ENCODE assay signal across 1 cellular context in the genomic region with DNA sequence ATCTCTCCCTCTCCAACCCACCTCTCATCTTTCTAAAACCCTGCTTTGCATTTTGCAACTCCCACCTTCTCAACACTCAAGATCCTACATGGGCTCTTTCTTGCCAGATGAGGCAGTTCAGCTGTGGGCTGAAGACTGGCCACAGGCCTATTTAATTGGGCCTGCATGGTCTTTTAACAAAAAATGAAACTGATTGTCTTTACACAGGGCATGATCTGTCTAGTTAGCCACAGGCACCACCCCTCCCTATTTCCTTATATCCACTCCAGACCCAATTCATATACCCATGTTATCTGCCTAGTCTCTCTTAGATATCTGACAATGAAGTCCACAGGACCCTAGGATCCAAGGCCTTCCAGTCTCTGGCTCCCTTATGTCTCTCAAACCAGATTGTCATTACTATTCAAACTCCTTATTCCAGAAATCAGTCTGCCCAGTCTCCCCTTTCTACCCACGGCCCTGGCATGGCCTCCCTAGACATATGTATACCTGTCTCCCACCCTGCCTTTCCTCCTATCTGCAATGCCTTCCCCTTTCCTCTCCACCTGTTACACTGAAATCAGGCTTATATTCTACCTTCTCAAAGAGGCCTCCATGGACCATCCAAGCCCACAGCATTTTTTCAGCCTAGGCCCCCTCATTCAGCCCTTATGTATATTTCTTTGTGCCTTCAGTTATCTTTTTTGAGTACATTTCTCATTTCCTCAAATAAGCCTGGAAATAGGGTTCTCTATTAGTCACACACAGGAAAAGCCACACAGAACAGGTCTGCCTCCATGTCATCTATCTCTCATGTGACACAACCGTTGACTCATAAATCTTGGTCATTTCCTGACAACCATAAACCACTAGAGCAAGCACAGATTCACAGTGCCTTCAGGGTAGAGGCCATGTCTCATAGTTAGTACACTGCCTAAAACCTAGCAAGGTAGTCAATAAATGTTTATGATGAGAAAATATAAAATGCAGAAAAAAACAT.
A peak's percentile ranks its signal among the peaks of the same experiment; 100 is the strongest.
TF ChIP-seq lines count a peak whose summit lies in the region.

No MANE protein-coding gene starts in this region.

TF ChIP-seq in GM12878, 131 proteins besides CTCF, POLR2A, EP300 and RAD21 (continued from another document and continues in another):
- TF ChIP-seq STAT3 (IDR thresholded peaks at IDR 0.05; ENCODE audit: low read depth, low read length) (no peak), BHLHE40 (IDR thresholded peaks at IDR 0.05; ENCODE audit: borderline replicate concordance in 1 of 2, low read depth in 2 of 2, low read length in 1 of 2) (peak; percentile 69), SP1 (IDR thresholded peaks at IDR 0.05; ENCODE audit: low read depth, low read length) (no peak), TCF12 (IDR thresholded peaks at IDR 0.05; ENCODE audit: low read depth, low read length) (no peak), TCF3 (IDR thresholded peaks at IDR 0.05; ENCODE audit: borderline replicate concordance, insufficient read depth, low read depth, low read length) (no peak), NBN (IDR thresholded peaks at IDR 0.05) (no peak), SUZ12 (IDR thresholded peaks at IDR 0.05; ENCODE audit: unreplicated experiment) (no peak), ZSCAN29 (IDR thresholded peaks at IDR 0.05) (no peak), FOXK2 (IDR thresholded peaks at IDR 0.05) (no peak), TCF7 (IDR thresholded peaks at IDR 0.05; ENCODE audit: borderline replicate concordance) (no peak), RB1 (IDR thresholded peaks at IDR 0.05; ENCODE audit: borderline replicate concordance) (no peak), CREB1 (IDR thresholded peaks at IDR 0.05; ENCODE audit: low read depth) (peak; percentile 72; the same call in 1 of the 2 replicates), BACH1 (IDR thresholded peaks at IDR 0.05; ENCODE audit: borderline replicate concordance) (no peak), NFXL1 (IDR thresholded peaks at IDR 0.05; ENCODE audit: borderline replicate concordance) (no peak), HDAC6 (IDR thresholded peaks at IDR 0.05; ENCODE audit: unreplicated experiment) (no peak), NR2C1 (IDR thresholded peaks at IDR 0.05) (no peak), ZNF274 (IDR thresholded peaks at IDR 0.05; ENCODE audit: insufficient read depth, insufficient read length) (no peak), ZNF24 (IDR thresholded peaks at IDR 0.05) (no peak), RBBP5 (conservative IDR thresholded peaks at IDR 0.05) (no peak), ATF7 (IDR thresholded peaks at IDR 0.05; ENCODE audit: low read depth) (peak; percentile 88), CHD1 (IDR thresholded peaks at IDR 0.05; ENCODE audit: low read depth, low read length) (no peak), KDM1A (IDR thresholded peaks at IDR 0.05; ENCODE audit: borderline replicate concordance) (no peak), IRF4 (IDR thresholded peaks at IDR 0.05; ENCODE audit: low read depth, low read length) (peak; percentile 71), SMAD1 (IDR thresholded peaks at IDR 0.05; ENCODE audit: low read depth, partially characterized antibody) (no peak), NR2C2 (IDR thresholded peaks at IDR 0.05; ENCODE audit: borderline replicate concordance, control insufficient read depth, insufficient read length, low read depth) (no peak), EGR1 (IDR thresholded peaks at IDR 0.05; ENCODE audit: borderline replicate concordance in 1 of 2, low read depth in 2 of 2, low read length in 2 of 2) (peak in 1 of 2 experiments; percentile 57; a peak in 1 of 3 replicates), DPF2 (IDR thresholded peaks at IDR 0.05) (peak; percentile 78; the same call in 1 of the 2 replicates), PML (IDR thresholded peaks at IDR 0.05; ENCODE audit: low read length) (no peak), ZBED1 (IDR thresholded peaks at IDR 0.05; ENCODE audit: borderline replicate concordance) (peak; percentile 51; the same call in 1 of the 2 replicates), MTA3 (IDR thresholded peaks at IDR 0.05; ENCODE audit: borderline replicate concordance, low read length) (0 out of 2 replicates have a peak, but pooled peaks have one; percentile 70), SIN3A (IDR thresholded peaks at IDR 0.05; ENCODE audit: low read depth, low read length) (no peak), SMAD5 (IDR thresholded peaks at IDR 0.05; ENCODE audit: low read depth) (no peak), MEF2B (IDR thresholded peaks at IDR 0.05; ENCODE audit: partially characterized antibody, poor library complexity, severe bottlenecking) (peak; percentile 58)
- TF ChIP-seq, protein P1, sequence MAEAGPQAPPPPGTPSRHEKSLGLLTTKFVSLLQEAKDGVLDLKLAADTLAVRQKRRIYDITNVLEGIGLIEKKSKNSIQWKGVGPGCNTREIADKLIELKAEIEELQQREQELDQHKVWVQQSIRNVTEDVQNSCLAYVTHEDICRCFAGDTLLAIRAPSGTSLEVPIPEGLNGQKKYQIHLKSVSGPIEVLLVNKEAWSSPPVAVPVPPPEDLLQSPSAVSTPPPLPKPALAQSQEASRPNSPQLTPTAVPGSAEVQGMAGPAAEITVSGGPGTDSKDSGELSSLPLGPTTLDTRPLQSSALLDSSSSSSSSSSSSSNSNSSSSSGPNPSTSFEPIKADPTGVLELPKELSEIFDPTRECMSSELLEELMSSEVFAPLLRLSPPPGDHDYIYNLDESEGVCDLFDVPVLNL (IDR thresholded peaks at IDR 0.05; ENCODE audit: low read depth, low read length) = no peak
- TF ChIP-seq, protein P2, sequence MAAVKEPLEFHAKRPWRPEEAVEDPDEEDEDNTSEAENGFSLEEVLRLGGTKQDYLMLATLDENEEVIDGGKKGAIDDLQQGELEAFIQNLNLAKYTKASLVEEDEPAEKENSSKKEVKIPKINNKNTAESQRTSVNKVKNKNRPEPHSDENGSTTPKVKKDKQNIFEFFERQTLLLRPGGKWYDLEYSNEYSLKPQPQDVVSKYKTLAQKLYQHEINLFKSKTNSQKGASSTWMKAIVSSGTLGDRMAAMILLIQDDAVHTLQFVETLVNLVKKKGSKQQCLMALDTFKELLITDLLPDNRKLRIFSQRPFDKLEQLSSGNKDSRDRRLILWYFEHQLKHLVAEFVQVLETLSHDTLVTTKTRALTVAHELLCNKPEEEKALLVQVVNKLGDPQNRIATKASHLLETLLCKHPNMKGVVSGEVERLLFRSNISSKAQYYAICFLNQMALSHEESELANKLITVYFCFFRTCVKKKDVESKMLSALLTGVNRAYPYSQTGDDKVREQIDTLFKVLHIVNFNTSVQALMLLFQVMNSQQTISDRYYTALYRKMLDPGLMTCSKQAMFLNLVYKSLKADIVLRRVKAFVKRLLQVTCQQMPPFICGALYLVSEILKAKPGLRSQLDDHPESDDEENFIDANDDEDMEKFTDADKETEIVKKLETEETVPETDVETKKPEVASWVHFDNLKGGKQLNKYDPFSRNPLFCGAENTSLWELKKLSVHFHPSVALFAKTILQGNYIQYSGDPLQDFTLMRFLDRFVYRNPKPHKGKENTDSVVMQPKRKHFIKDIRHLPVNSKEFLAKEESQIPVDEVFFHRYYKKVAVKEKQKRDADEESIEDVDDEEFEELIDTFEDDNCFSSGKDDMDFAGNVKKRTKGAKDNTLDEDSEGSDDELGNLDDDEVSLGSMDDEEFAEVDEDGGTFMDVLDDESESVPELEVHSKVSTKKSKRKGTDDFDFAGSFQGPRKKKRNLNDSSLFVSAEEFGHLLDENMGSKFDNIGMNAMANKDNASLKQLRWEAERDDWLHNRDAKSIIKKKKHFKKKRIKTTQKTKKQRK (IDR thresholded peaks at IDR 0.05; ENCODE audit: low read depth, low read length) = no peak
- TF ChIP-seq, protein P3, sequence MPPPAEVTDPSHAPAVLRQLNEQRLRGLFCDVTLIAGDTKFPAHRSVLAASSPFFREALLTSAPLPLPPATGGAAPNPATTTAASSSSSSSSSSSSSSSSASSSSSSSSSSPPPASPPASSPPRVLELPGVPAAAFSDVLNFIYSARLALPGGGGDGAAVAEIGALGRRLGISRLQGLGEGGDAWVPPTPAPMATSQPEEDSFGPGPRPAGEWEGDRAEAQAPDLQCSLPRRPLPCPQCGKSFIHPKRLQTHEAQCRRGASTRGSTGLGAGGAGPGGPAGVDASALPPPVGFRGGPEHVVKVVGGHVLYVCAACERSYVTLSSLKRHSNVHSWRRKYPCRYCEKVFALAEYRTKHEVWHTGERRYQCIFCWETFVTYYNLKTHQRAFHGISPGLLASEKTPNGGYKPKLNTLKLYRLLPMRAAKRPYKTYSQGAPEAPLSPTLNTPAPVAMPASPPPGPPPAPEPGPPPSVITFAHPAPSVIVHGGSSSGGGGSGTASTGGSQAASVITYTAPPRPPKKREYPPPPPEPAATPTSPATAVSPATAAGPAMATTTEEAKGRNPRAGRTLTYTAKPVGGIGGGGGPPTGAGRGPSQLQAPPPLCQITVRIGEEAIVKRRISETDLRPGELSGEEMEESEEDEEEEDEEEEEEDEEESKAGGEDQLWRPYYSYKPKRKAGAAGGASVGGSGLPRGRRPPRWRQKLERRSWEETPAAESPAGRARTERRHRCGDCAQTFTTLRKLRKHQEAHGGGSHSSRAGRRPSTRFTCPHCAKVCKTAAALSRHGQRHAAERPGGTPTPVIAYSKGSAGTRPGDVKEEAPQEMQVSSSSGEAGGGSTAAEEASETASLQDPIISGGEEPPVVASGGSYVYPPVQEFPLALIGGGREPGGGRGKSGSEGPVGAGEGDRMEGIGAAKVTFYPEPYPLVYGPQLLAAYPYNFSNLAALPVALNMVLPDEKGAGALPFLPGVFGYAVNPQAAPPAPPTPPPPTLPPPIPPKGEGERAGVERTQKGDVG (CRISPR knock-in tag; IDR thresholded peaks at IDR 0.05) = no peak
- TF ChIP-seq, protein P4, sequence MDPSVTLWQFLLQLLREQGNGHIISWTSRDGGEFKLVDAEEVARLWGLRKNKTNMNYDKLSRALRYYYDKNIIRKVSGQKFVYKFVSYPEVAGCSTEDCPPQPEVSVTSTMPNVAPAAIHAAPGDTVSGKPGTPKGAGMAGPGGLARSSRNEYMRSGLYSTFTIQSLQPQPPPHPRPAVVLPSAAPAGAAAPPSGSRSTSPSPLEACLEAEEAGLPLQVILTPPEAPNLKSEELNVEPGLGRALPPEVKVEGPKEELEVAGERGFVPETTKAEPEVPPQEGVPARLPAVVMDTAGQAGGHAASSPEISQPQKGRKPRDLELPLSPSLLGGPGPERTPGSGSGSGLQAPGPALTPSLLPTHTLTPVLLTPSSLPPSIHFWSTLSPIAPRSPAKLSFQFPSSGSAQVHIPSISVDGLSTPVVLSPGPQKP (IDR thresholded peaks at IDR 0.05; ENCODE audit: low read depth, low read length) = no peak
- TF ChIP-seq, protein P5, sequence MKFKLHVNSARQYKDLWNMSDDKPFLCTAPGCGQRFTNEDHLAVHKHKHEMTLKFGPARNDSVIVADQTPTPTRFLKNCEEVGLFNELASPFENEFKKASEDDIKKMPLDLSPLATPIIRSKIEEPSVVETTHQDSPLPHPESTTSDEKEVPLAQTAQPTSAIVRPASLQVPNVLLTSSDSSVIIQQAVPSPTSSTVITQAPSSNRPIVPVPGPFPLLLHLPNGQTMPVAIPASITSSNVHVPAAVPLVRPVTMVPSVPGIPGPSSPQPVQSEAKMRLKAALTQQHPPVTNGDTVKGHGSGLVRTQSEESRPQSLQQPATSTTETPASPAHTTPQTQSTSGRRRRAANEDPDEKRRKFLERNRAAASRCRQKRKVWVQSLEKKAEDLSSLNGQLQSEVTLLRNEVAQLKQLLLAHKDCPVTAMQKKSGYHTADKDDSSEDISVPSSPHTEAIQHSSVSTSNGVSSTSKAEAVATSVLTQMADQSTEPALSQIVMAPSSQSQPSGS (IDR thresholded peaks at IDR 0.05; ENCODE audit: low read length) = peak; percentile 72
- TF ChIP-seq, protein P6, sequence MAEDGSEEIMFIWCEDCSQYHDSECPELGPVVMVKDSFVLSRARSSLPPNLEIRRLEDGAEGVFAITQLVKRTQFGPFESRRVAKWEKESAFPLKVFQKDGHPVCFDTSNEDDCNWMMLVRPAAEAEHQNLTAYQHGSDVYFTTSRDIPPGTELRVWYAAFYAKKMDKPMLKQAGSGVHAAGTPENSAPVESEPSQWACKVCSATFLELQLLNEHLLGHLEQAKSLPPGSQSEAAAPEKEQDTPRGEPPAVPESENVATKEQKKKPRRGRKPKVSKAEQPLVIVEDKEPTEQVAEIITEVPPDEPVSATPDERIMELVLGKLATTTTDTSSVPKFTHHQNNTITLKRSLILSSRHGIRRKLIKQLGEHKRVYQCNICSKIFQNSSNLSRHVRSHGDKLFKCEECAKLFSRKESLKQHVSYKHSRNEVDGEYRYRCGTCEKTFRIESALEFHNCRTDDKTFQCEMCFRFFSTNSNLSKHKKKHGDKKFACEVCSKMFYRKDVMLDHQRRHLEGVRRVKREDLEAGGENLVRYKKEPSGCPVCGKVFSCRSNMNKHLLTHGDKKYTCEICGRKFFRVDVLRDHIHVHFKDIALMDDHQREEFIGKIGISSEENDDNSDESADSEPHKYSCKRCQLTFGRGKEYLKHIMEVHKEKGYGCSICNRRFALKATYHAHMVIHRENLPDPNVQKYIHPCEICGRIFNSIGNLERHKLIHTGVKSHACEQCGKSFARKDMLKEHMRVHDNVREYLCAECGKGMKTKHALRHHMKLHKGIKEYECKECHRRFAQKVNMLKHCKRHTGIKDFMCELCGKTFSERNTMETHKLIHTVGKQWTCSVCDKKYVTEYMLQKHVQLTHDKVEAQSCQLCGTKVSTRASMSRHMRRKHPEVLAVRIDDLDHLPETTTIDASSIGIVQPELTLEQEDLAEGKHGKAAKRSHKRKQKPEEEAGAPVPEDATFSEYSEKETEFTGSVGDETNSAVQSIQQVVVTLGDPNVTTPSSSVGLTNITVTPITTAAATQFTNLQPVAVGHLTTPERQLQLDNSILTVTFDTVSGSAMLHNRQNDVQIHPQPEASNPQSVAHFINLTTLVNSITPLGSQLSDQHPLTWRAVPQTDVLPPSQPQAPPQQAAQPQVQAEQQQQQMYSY (CRISPR knock-in tag; IDR thresholded peaks at IDR 0.05) = no peak
- TF ChIP-seq, protein P7, sequence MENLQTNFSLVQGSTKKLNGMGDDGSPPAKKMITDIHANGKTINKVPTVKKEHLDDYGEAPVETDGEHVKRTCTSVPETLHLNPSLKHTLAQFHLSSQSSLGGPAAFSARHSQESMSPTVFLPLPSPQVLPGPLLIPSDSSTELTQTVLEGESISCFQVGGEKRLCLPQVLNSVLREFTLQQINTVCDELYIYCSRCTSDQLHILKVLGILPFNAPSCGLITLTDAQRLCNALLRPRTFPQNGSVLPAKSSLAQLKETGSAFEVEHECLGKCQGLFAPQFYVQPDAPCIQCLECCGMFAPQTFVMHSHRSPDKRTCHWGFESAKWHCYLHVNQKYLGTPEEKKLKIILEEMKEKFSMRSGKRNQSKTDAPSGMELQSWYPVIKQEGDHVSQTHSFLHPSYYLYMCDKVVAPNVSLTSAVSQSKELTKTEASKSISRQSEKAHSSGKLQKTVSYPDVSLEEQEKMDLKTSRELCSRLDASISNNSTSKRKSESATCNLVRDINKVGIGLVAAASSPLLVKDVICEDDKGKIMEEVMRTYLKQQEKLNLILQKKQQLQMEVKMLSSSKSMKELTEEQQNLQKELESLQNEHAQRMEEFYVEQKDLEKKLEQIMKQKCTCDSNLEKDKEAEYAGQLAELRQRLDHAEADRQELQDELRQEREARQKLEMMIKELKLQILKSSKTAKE (IDR thresholded peaks at IDR 0.05; ENCODE audit: low read depth, poor library complexity, severe bottlenecking) = no peak
- TF ChIP-seq, protein P8, sequence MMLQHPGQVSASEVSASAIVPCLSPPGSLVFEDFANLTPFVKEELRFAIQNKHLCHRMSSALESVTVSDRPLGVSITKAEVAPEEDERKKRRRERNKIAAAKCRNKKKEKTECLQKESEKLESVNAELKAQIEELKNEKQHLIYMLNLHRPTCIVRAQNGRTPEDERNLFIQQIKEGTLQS (IDR thresholded peaks at IDR 0.05; ENCODE audit: borderline replicate concordance, extremely low read depth, low read depth, low read length) = no peak
